22 cellular contexts compared by ENCODE assay signal in the genomic region with DNA sequence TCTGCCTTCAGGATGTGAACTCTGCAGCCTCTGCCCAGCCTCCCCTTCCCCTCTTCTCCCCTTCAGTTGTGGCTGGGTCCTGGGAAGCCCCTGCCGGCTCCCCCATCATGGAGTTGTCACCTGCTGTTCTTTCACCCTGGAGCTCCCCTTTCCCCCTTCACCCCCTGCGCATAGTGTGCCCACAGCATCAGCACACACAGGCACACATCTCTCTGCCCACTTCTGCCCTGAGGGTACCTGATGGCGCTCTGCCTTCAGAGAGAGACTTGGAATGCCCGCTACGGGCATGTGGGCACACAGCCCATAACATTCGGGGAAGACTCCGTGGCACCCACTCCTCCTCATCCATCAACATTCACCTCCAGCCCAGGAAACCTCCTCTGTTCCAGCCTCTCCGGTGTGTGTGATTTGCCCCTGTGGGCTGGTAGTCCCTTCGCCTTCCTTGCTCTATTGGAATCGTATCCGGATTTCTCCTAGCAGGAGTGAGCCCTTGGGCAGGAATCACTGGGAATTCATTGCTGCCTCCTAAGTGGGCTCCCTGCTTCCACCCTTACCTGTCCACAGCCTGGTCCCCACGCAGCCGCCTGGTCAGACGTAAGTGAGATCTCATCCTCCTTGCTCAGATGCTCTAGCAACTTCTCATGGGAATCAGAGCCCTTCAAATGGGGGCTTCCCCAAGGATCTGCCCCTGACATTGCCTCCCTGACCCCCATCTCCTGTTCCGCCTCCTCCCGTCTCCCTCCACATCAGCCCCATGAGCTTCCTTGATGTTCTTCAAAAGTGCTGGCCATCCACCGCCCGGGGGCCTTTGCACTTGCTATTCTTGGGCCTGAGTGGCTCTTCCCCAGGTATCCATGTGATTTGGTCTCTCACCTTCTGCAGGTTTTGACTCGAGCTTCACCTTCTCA.
"Had no signal": no experiment of that assay in that cellular context is flagged by ENCODE, and none has a peak within 500 bp of the region (broad histone marks: within the 10 kb centered on the region; RNA-seq: fewer than 3 reads in every experiment).

No MANE protein-coding gene starts in this region.

- H3K4me1 ChIP-seq: heart left ventricle, parathyroid adenoma, psoas muscle, spleen, testis had no signal

- ATAC-seq: natural killer cell; psoas muscle; stimulated activated naive B cell treated with anti-CD40 and anti-IgM and Interleukin-4, amounts not matched to agents 10 μg/mL and 1 μg/mL and 100 μg/mL, for 72 hours; stimulated activated naive CD8-positive, alpha-beta T cell treated with anti-CD3 and anti-CD28 coated beads, Interleukin-15, amount 100 ng/mL, for 72 hours had no signal

- H3K36me3 ChIP-seq: heart left ventricle had no signal

- DNase-seq: cerebellar nuclear complex; dermis blood vessel endothelial cell; foreskin melanocyte; heart left ventricle; hippocampal formation; kidney glomerular epithelial cell; mammary epithelial cell; natural killer cell; nucleus accumbens; psoas muscle; retina; spleen; stimulated activated CD4-positive, alpha-beta T cell treated with anti-CD3 and anti-CD28 coated beads, Interleukin-15, amount 100 ng/mL, for 24 hours; stimulated activated CD4-positive, alpha-beta T cell treated with anti-CD3 and anti-CD28 coated beads, Interleukin-1b, Interleukin-23, amount 100 ng/mL, for 48 hours; stimulated activated CD4-positive, alpha-beta T cell treated with anti-CD3 and anti-CD28 coated beads, Interleukin-4, amount 100 ng/mL, for 24 hours; stimulated activated naive B cell treated with anti-CD40 and anti-IgM and Interleukin-4, amounts not matched to agents 10 μg/mL and 1 μg/mL and 100 μg/mL, for 72 hours; stimulated activated naive CD8-positive, alpha-beta T cell treated with anti-CD3 and anti-CD28 coated beads, Interleukin-15, amount 100 ng/mL, for 72 hours; testis had no signal

- H3K9me3 ChIP-seq: psoas muscle, testis had no signal

- H3K4me3 ChIP-seq: heart left ventricle, psoas muscle, spleen, testis, tibial nerve had no signal

- H3K9me3 Mint-ChIP-seq: natural killer cell had no signal

- H3K27me3 ChIP-seq: spleen, testis, tibial nerve had no signal

- H3K27ac Mint-ChIP-seq: stimulated activated naive B cell treated with anti-CD40 and anti-IgM and Interleukin-4, amounts not matched to agents 10 μg/mL and 1 μg/mL and 100 μg/mL, for 72 hours had no signal

- H3K36me3 Mint-ChIP-seq: natural killer cell; stimulated activated naive B cell treated with anti-CD40 and anti-IgM and Interleukin-4, amounts not matched to agents 10 μg/mL and 1 μg/mL and 100 μg/mL, for 72 hours had no signal

- H3K27me3 Mint-ChIP-seq: stimulated activated naive B cell treated with anti-CD40 and anti-IgM and Interleukin-4, amounts not matched to agents 10 μg/mL and 1 μg/mL and 100 μg/mL, for 72 hours; stimulated activated naive CD8-positive, alpha-beta T cell treated with anti-CD3 and anti-CD28 coated beads, Interleukin-15, amount 100 ng/mL, for 72 hours had no signal

- H3K4me1 Mint-ChIP-seq: natural killer cell; stimulated activated naive CD8-positive, alpha-beta T cell treated with anti-CD3 and anti-CD28 coated beads, Interleukin-15, amount 100 ng/mL, for 72 hours had no signal

- H3K27ac ChIP-seq: heart left ventricle, parathyroid adenoma, psoas muscle, spleen, testis, tibial nerve had no signal

- H3K4me3 Mint-ChIP-seq: mesothelial cell of epicardium; natural killer cell; neural crest cell; stimulated activated naive B cell treated with anti-CD40 and anti-IgM and Interleukin-4, amounts not matched to agents 10 μg/mL and 1 μg/mL and 100 μg/mL, for 72 hours; stimulated activated naive CD8-positive, alpha-beta T cell treated with anti-CD3 and anti-CD28 coated beads, Interleukin-15, amount 100 ng/mL, for 72 hours had no signal
